Comparison of ENCODE assay signal across 11 cellular contexts in genomic region chr10:97321807-97322195, GRCh38. TPM values are rescaled to one million over a fixed set of nuclear protein-coding genes. Genes with fewer than 3 reads are reported as not detected.
A peak's percentile ranks its signal among the peaks of the same experiment; 100 is the strongest.
DNase-seq lines count a peak whose midpoint lies in the region; ATAC-seq, FAIRE-seq and TF ChIP-seq lines count a peak whose summit lies in the region.
"Had no signal": no experiment of that assay in that cellular context is flagged by ENCODE, and none has a peak within 500 bp of the region (broad histone marks: within the 10 kb centered on the region; RNA-seq: fewer than 3 reads in every experiment).

No MANE protein-coding gene starts in this region.

- H3K4me1 ChIP-seq in pancreas: peaks cover 0 to 13% (median 6%) of the 10 kb centered on the region in 3 donors

- H3K9me3 Mint-ChIP-seq in nephron progenitor cell: no peaks in the 10 kb centered on the region

- H3K4me1 Mint-ChIP-seq in nephron progenitor cell: peaks cover 38% of the 10 kb centered on the region

- DNase-seq in DMS79 treated with DMSO at 0.1 percent for 48 hours (lab: John Stamatoyannopoulos, UW) (peak; percentile 78), NCI-H1436 (lab: John Stamatoyannopoulos, UW) (peak; percentile 70), coronary artery (ENCODE audit: low spot score) (no peak), nephron progenitor cell (no peak), pancreas (no peak), GM19240 (ENCODE audit: insufficient read length, low spot score) (no peak), NCI-H1694 treated with DMSO at 0.1 percent for 48 hours (lab: John Stamatoyannopoulos, UW) (no peak)
- DNase-seq: activated naive CD4-positive, alpha-beta T cell treated with anti-CD3 and anti-CD28 coated beads, Interleukin-2, amount 50 U/mL, for 16 hours; NCI-H1048; SW 1271 had no signal

- peaks cover 62% of the 10 kb centered on the region for H3K27me3 Mint-ChIP-seq in nephron progenitor cell (ENCODE audit: low read depth, poor library complexity)

- no peaks in the 10 kb centered on the region for H3K9me3 ChIP-seq in pancreas

- H3K27ac Mint-ChIP-seq in nephron progenitor cell: no peak overlapping the region

- FAIRE-seq in pancreas (lab: Jason Lieb, UNC): no peak

- peak overlapping the region in 1 of 2 donors; percentile 92 for H3K27ac ChIP-seq in coronary artery
- H3K27ac ChIP-seq in pancreas: no peak overlapping the region

- H3K4me3 Mint-ChIP-seq in nephron progenitor cell: peak overlapping the region; percentile 82

- no peaks in the 10 kb centered on the region for H3K36me3 Mint-ChIP-seq in nephron progenitor cell (ENCODE audit: low read depth)

- WGBS in pancreas, 2 donors: 75 to 79% methylated on average over 3 of the region's 3 CpGs

- H3K36me3 ChIP-seq in pancreas: no peaks in the 10 kb centered on the region

- TF ChIP-seq CTCF in coronary artery (IDR thresholded peaks at IDR 0.05) (no peak), nephron progenitor cell (IDR thresholded peaks at IDR 0.05) (no peak), pancreas (IDR thresholded peaks at IDR 0.05) (no peak)

- ATAC-seq in pancreas (no peak), GM21723 (IDR thresholded peaks at IDR 0.05; ENCODE audit: unreplicated experiment) (no peak)

- H3K4me3 ChIP-seq in coronary artery (peak overlapping the region; percentile 86), pancreas (peak overlapping the region in 1 of 4 donors; percentile 87)

- intact Hi-C loops in pancreas (cut with DNase I): no loop called here

- no peaks in the 10 kb centered on the region for H3K27me3 ChIP-seq in pancreas

RNA-seq across cellular contexts. Expression of gene FRAT1, which starts 2.7 kb away (rescaled TPM):
- 1 to 10 TPM; 2.6 to 5.2 (median 3.4) TPM for total RNA-seq in pancreas
- polyA plus RNA-seq in pancreas: 1 to 10 TPM; 1.6 to 1.7 TPM

RNA-seq across cellular contexts. Expression of gene FRAT2, which starts 12.7 kb away (rescaled TPM):
- total RNA-seq in pancreas: 10 to 100 TPM in 2 of 6 donors, 1 to 10 TPM in 4; 8.7 to 15.0 (median 9.9) TPM
- 1 to 10 TPM; 4.3 to 5.5 TPM for polyA plus RNA-seq in pancreas

RNA-seq across cellular contexts. Expression of gene ARHGAP19, which starts 29.4 kb away (rescaled TPM):
- total RNA-seq in pancreas: 1 to 10 TPM; 1.3 to 4.8 (median 2.8) TPM
- polyA plus RNA-seq in pancreas: 1 to 10 TPM; 1.1 to 2.3 TPM

Comparison
In these comparisons a context has a peak if more than half of its experiments do, and no peak if none do; other contexts are left out.
1. DNase-seq: peak in DMS79 treated with DMSO at 0.1 percent for 48 hours (single experiment) and NCI-H1436 (single experiment); none in coronary artery (single experiment), nephron progenitor cell (single experiment), pancreas (0 of 6), GM19240 (single experiment) and NCI-H1694 treated with DMSO at 0.1 percent for 48 hours (single experiment).